18 cellular contexts compared by ENCODE assay signal in the genomic region with DNA sequence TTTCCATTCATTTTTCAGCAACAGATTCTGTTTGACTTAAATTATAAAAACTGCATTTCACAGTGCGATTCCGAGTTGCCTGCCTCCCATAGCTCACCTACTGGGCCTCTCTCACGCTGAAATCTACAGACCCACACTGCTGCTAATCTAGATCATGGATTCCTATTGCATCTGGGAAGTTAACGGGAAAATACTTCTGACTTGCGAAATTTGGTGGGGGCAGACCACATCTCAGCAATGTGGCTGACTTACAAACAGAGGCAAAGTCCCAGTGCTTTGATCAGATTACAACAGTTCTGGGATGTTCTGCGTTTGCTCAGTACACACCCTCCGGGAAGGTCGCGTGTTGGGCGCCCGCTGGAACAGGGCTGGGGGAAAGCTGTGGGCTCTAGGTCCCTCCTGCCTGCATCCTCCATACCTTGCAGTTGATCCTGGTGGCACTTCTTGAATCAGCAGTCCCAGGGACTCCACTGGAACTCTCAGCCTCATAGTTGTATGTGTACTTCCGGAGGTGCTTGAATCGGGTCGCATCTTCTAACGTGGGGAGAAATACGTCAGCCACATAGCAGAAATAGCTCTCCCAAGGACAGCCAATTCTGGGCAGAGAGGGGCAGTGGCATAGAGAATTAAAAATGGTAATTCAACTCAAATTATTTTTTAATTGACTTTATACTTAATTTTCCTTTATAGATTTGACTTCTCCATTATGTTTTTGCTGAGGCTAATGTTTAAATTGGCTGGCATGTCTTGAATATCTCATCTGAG. TPM values are rescaled to one million over a fixed set of nuclear protein-coding genes. Genes with fewer than 3 reads are reported as not detected.
DNase-seq lines count a peak whose midpoint lies in the region; ATAC-seq, FAIRE-seq and TF ChIP-seq lines count a peak whose summit lies in the region.
"Had no signal": no experiment of that assay in that cellular context is flagged by ENCODE, and none has a peak within 500 bp of the region (broad histone marks: within the 10 kb centered on the region; RNA-seq: fewer than 3 reads in every experiment).

No MANE protein-coding gene starts in this region.

- FAIRE-seq in urothelium cell line (lab: Jason Lieb, UNC), result no peak
- FAIRE-seq: colon had no signal

- H3K4me3 ChIP-seq in fibroblast of villous mesenchyme (ENCODE audit: low read depth, low read length), result no peak overlapping the region
- H3K4me3 ChIP-seq: body of pancreas, HAP-1, MG63, SK-N-MC, transverse colon had no signal

- ATAC-seq in Right ventricle myocardium inferior, result peak; percentile 18
- peak; percentile 3 for ATAC-seq in left lobe of liver
- ATAC-seq in HG03139 (IDR thresholded peaks at IDR 0.05; ENCODE audit: unreplicated experiment), result no peak

- intact Hi-C loops in Right ventricle myocardium inferior (cut with DNase I), result no loop called here
- intact Hi-C loops in cardiac septum (cut with DNase I), result loop anchor here (2.0 kb wide), 1 partner anchor 273 kb away; no protein-coding TSS in a partner anchor

- TF ChIP-seq CTCF in fibroblast of villous mesenchyme (IDR thresholded peaks at IDR 0.05; ENCODE audit: insufficient read depth, low read depth, low read length), result no peak

- DNase-seq in Right ventricle myocardium inferior (ENCODE audit: missing footprints) (no peak), cardiac septum (ENCODE audit: low spot score) (no peak), fibroblast of villous mesenchyme (ENCODE audit: low read depth) (peak; percentile 63), left lobe of liver (ENCODE audit: low spot score) (peak; percentile 72), urothelium cell line (ENCODE audit: low spot score) (peak; percentile 16), NCI-H187 (lab: John Stamatoyannopoulos, UW) (no peak)
- no peak for DNase-seq in stimulated activated CD4-positive, alpha-beta T cell treated with anti-CD3 and anti-CD28 coated beads, Interleukin-2, amount 100 ng/mL, for 24 hours
- DNase-seq: MG63, NCI-H1417 treated with DMSO at 0.1 percent for 48 hours had no signal

RNA-seq across cellular contexts. Expression of a gene that starts 1.7 kb away (rescaled TPM):
- total RNA-seq in Right ventricle myocardium inferior, result 12.5 TPM
- 3.4 TPM for total RNA-seq in cardiac septum
- total RNA-seq in fibroblast of villous mesenchyme, result under 0.01 TPM in 2 replicates
- 2,405 TPM for total RNA-seq in left lobe of liver
- total RNA-seq: activated naive CD8-positive, alpha-beta T cell treated with anti-CD3 and anti-CD28 coated beads, Interleukin-2, amount 10 ng/mL, durations not matched to agents 7 days and 5 days; B cell; RPMI7951 had no signal

Comparison
In these comparisons a context has a peak if more than half of its experiments do, and no peak if none do; other contexts are left out.
1. DNase-seq: peak in fibroblast of villous mesenchyme (single experiment), left lobe of liver (single experiment) and urothelium cell line (single experiment); none in Right ventricle myocardium inferior (single experiment), cardiac septum (single experiment), stimulated activated CD4-positive, alpha-beta T cell treated with anti-CD3 and anti-CD28 coated beads, Interleukin-2, amount 100 ng/mL, for 24 hours (0 of 2) and NCI-H187 (0 of 2).
2. RNA of a gene that starts 1.7 kb away (total RNA-seq): 2,405 TPM in left lobe of liver (single experiment); 12.5 TPM in Right ventricle myocardium inferior (single experiment), 3.4 TPM in cardiac septum (single experiment) and under 0.01 TPM in fibroblast of villous mesenchyme; every median in the first group is over 100 times any median in the second.